8 cellular contexts compared by ENCODE assay signal in the genomic region with DNA sequence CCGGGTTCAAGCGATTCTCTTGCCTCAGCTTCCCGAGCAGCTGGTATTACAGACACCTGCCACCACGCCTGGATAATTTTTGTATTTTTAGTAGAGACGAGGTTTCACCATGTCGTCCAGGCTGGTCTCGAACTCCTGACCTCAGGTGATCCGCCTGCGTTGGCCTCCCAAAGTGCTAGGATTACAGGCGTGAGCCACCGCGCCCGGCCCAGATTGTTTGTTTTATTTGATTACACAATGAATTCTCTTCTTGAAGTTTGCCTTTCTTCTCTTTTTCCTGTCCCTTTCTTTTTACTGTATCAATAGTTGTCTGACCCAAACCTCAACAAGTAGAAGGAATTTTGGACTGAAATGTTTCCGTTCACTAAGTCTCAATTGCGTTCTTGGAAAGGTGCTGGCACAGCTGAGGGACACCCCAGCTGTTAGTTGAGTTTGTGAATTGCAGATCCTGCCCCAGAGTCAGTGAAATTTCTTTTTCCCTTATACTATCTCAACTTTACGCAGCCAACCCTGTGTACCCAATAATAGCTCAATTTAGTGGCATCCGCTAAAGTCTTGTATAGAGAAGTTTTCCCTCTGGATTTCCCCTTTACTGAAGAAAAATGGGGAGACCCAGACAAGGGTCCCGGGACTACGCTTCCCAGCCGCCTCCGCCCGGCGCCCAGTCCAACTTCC. TPM values are rescaled to one million over a fixed set of nuclear protein-coding genes. Genes with fewer than 3 reads are reported as not detected.
DNase-seq lines count a peak whose midpoint lies in the region; ATAC-seq and TF ChIP-seq lines count a peak whose summit lies in the region.

No MANE protein-coding gene starts in this region.

- no peak overlapping the region for H4K91ac ChIP-seq in IMR-90 (ENCODE audit: insufficient read depth, low read depth, low read length)

- H3K18ac ChIP-seq in IMR-90 (ENCODE audit: low read depth, low read length) = no peak overlapping the region

- no peak overlapping the region for H3K27ac ChIP-seq in BLaER1
- H3K27ac ChIP-seq in IMR-90 (ENCODE audit: insufficient read depth, low read length) = no peak overlapping the region
- no peak overlapping the region for H3K27ac ChIP-seq in mammary epithelial cell (ENCODE audit: insufficient read depth, low read depth, low read length)

- no peaks in the 10 kb centered on the region for H3K9me3 Mint-ChIP-seq in natural killer cell treated with Interleukin-12 subunit alpha and Interleukin-12 subunit beta and Interleukin-15 and Interleukin-18, amount 100 ng/mL, for 72 hours

- TF ChIP-seq POLR2A in IMR-90 (IDR thresholded peaks at IDR 0.05; ENCODE audit: low read depth, low read length) = no peak

- no peak overlapping the region for H2BK15ac ChIP-seq in IMR-90 (ENCODE audit: low read depth, low read length)

- 19% methylated on average over 6 of the region's 23 CpGs; no CpG with 5 or more reads in 1 of the 2 experiments for WGBS in IMR-90 (ENCODE audit: extremely low coverage in 2 of 2, insufficient read length in 1 of 2), 2 experiments
- 57% methylated on average over 22 of the region's 23 CpGs for WGBS in mammary epithelial cell (ENCODE audit: low coverage, missing lambda C conversion rate)

- TF ChIP-seq RAD21 in IMR-90 (IDR thresholded peaks at IDR 0.05; ENCODE audit: low read length) = no peak

- peak overlapping the region; percentile 82 for H2AFZ ChIP-seq in IMR-90 (replicated peaks; ENCODE audit: low read length, poor library complexity)
- peak overlapping the region; percentile 90 for H2AFZ ChIP-seq in mammary epithelial cell (ENCODE audit: low read depth, low read length)

- H3K27me3 ChIP-seq in BLaER1 = no peaks in the 10 kb centered on the region
- H3K27me3 ChIP-seq in IMR-90 (ENCODE audit: control insufficient read depth, insufficient read depth, low read length) = peaks cover under 1% of the 10 kb centered on the region; the same call in 1 of the 2 replicates
- H3K27me3 ChIP-seq in mammary epithelial cell (ENCODE audit: insufficient read depth, low read length) = no peaks in the 10 kb centered on the region

- H2BK20ac ChIP-seq in IMR-90 (ENCODE audit: low read depth, low read length) = no peak overlapping the region

- peak overlapping the region; percentile 72 for H3K4me3 Mint-ChIP-seq in natural killer cell treated with Interleukin-12 subunit alpha and Interleukin-12 subunit beta and Interleukin-15 and Interleukin-18, amount 100 ng/mL, for 72 hours

- POLR2A ChIA-PET in IMR-90 (lab: Charles Lee; ENCODE audit: unreplicated experiment) = no interaction called here

- peaks cover 27% of the 10 kb centered on the region for H3K4me1 ChIP-seq in BLaER1
- H3K4me1 ChIP-seq in IMR-90 (ENCODE audit: control insufficient read depth, insufficient read depth, low read length) = peaks cover 2% of the 10 kb centered on the region; the same call in 1 of the 2 replicates
- peaks cover 19% of the 10 kb centered on the region for H3K4me1 ChIP-seq in mammary epithelial cell (ENCODE audit: insufficient read depth, low read length)

- H2AK5ac ChIP-seq in IMR-90 (ENCODE audit: low read depth, low read length) = no peak overlapping the region

- peaks cover 11 to 26% of the 10 kb centered on the region in 2 donors for H3K4me1 Mint-ChIP-seq in natural killer cell treated with Interleukin-12 subunit alpha and Interleukin-12 subunit beta and Interleukin-15 and Interleukin-18, amount 100 ng/mL, for 72 hours (ENCODE audit: low read depth in 2 of 2)

- no peak for ATAC-seq in IMR-90 (ENCODE audit: low read depth)
- no peak for ATAC-seq in natural killer cell treated with Interleukin-12 subunit alpha and Interleukin-12 subunit beta and Interleukin-15 and Interleukin-18, amount 100 ng/mL, for 72 hours
- no peak for ATAC-seq in HG03025 (IDR thresholded peaks at IDR 0.05; ENCODE audit: low FRiP score, unreplicated experiment)

- H3K9me1 ChIP-seq in IMR-90 (ENCODE audit: insufficient read depth, low read length) = no peaks in the 10 kb centered on the region

- H3K14ac ChIP-seq in IMR-90 (replicated peaks; ENCODE audit: low read depth, low read length) = 0 out of 2 replicates have a peak overlapping the region, but pooled peaks have one; percentile 37

- in situ Hi-C loops in IMR-90 (cut with MboI; ENCODE audit: low sequenced_read_pairs) = no loop called here
- in situ Hi-C loops in mammary epithelial cell (cut with MboI; ENCODE audit: low sequenced_read_pairs in 2 of 2) = no loop called here

- H3K9ac ChIP-seq in BLaER1 (no peak overlapping the region), IMR-90 (ENCODE audit: low read depth, low read length) (no peak overlapping the region), mammary epithelial cell (ENCODE audit: insufficient read depth, low read length) (no peak overlapping the region)

- no peak overlapping the region for H2BK5ac ChIP-seq in IMR-90 (ENCODE audit: low read depth, low read length, poor library complexity, severe bottlenecking)

- H3K4ac ChIP-seq in IMR-90 (ENCODE audit: low read depth, low read length) = peak overlapping the region; percentile 52; the same call in 1 of the 2 replicates

- H3K79me1 ChIP-seq in IMR-90 (ENCODE audit: low read depth in 1 of 2, low read length in 2 of 2) = peaks cover 8 to 24% of the 10 kb centered on the region in 2 experiments; a peak in 3 of 4 replicates

- H4K5ac ChIP-seq in IMR-90 (ENCODE audit: low read depth, low read length) = peak overlapping the region; percentile 55

- H3K4me2 ChIP-seq in BLaER1 (peak overlapping the region; percentile 48), IMR-90 (ENCODE audit: low read depth, low read length) (peak overlapping the region; percentile 63; the same call in 1 of the 2 replicates), mammary epithelial cell (ENCODE audit: insufficient read depth, low read depth, low read length) (peak overlapping the region; percentile 41)

- dilution Hi-C loops in IMR-90 (cut with HindIII; ENCODE audit: low sequenced_read_pairs, unreplicated experiment) (no loop called here), mammary epithelial cell (cut with HindIII; ENCODE audit: low sequenced_read_pairs) (no loop called here)

- H3K56ac ChIP-seq in IMR-90 (ENCODE audit: extremely low read depth, insufficient read depth, low read length) = no peak overlapping the region

- intact Hi-C loops in IMR-90 (cut with micrococcal nuclease) = loop anchor here (2.0 kb wide), 1 partner anchor 201 kb away; no protein-coding TSS in a partner anchor
- intact Hi-C loops in mammary epithelial cell (cut with micrococcal nuclease) = no loop called here

- DNase-seq in IMR-90 (no peak), mammary epithelial cell (no peak), NCI-H748 (lab: John Stamatoyannopoulos, UW; ENCODE audit: unreplicated experiment) (no peak), DMS53 treated with DMSO at 0.1 percent for 48 hours (lab: John Stamatoyannopoulos, UW; ENCODE audit: unreplicated experiment) (no peak), GM10266 (ENCODE audit: extremely low spot score) (no peak)
- DNase-seq in natural killer cell treated with Interleukin-12 subunit alpha and Interleukin-12 subunit beta and Interleukin-15 and Interleukin-18, amount 100 ng/mL, for 72 hours (ENCODE audit: low spot score) = no peak

- no TSS peak for BruUV-seq in IMR-90 (replicated peaks; lab: Mats Ljungman, UMichigan)
- no TSS peak for BruUV-seq in mammary epithelial cell (replicated peaks; lab: Mats Ljungman, UMichigan)

- H3K9me3 ChIP-seq in BLaER1 = no peaks in the 10 kb centered on the region
- H3K9me3 ChIP-seq in IMR-90 (ENCODE audit: control insufficient read depth, insufficient read depth, low read length) = no peaks in the 10 kb centered on the region
- H3K9me3 ChIP-seq in mammary epithelial cell (replicated peaks; ENCODE audit: insufficient read depth, low read length) = no peaks in the 10 kb centered on the region

- peaks cover 0 to 17% of the 10 kb centered on the region in 2 donors for H3K27me3 Mint-ChIP-seq in natural killer cell treated with Interleukin-12 subunit alpha and Interleukin-12 subunit beta and Interleukin-15 and Interleukin-18, amount 100 ng/mL, for 72 hours

- H4K20me1 ChIP-seq in BLaER1 (peaks cover 12% of the 10 kb centered on the region; the same call in 1 of the 2 replicates), IMR-90 (ENCODE audit: insufficient read depth, low read length) (no peaks in the 10 kb centered on the region), mammary epithelial cell (ENCODE audit: insufficient read depth, low read length) (no peaks in the 10 kb centered on the region)

- CTCF ChIA-PET in IMR-90 (lab: Yijun Ruan, JAX) = no interaction called here
- CTCF ChIA-PET in mammary epithelial cell (lab: Charles Lee; ENCODE audit: low non-redundant PET) = no interaction called here

- H3K36me3 Mint-ChIP-seq in natural killer cell treated with Interleukin-12 subunit alpha and Interleukin-12 subunit beta and Interleukin-15 and Interleukin-18, amount 100 ng/mL, for 72 hours = no peaks in the 10 kb centered on the region

- TF ChIP-seq CTCF in IMR-90 (conservative IDR thresholded peaks at IDR 0.05; ENCODE audit: low read depth, low read length) = no peak
- TF ChIP-seq CTCF in mammary epithelial cell (conservative IDR thresholded peaks at IDR 0.05 in 1 of 2, IDR thresholded peaks at IDR 0.05 in 1 of 2; ENCODE audit: extremely low read depth in 1 of 2, insufficient read depth in 1 of 2, low read depth in 1 of 2, low read length in 2 of 2) = no peak
- TF ChIP-seq CTCF in GM10266 (IDR thresholded peaks at IDR 0.05; ENCODE audit: control insufficient read depth, insufficient read depth, low read depth, missing control alignments) = no peak

- peak overlapping the region; percentile 38 to 93; a peak in 3 of 4 replicates for H4K8ac ChIP-seq in IMR-90 (ENCODE audit: low read depth in 2 of 2, low read length in 2 of 2)

- no peaks in the 10 kb centered on the region for H3K36me3 ChIP-seq in BLaER1
- no peaks in the 10 kb centered on the region for H3K36me3 ChIP-seq in IMR-90 (ENCODE audit: control insufficient read depth, insufficient read depth, low read length)
- no peaks in the 10 kb centered on the region for H3K36me3 ChIP-seq in mammary epithelial cell (ENCODE audit: insufficient read depth, low read length)

- H3K27ac Mint-ChIP-seq in natural killer cell treated with Interleukin-12 subunit alpha and Interleukin-12 subunit beta and Interleukin-15 and Interleukin-18, amount 100 ng/mL, for 72 hours = peak overlapping the region in 1 of 2 donors; percentile 43

- H2AK9ac ChIP-seq in IMR-90 (replicated peaks; ENCODE audit: low read depth, low read length, poor library complexity) = no peak overlapping the region

- no peak overlapping the region for H3K4me3 ChIP-seq in BLaER1
- H3K4me3 ChIP-seq in IMR-90 (ENCODE audit: insufficient read depth, low read depth, low read length) = peak overlapping the region; percentile 26; the same call in 1 of the 2 replicates
- H3K4me3 ChIP-seq in mammary epithelial cell (replicated peaks in 1 of 3; ENCODE audit: insufficient read depth in 1 of 3, low read depth in 2 of 3, low read length in 3 of 3) = peak overlapping the region; percentile 26 to 40 (median 29)

- H2BK120ac ChIP-seq in IMR-90 (ENCODE audit: low read depth, low read length) = 0 out of 2 replicates have a peak overlapping the region, but pooled peaks have one; percentile 20

- 0 out of 2 replicates have a peak overlapping the region, but pooled peaks have one; percentile 80 for H3K23ac ChIP-seq in IMR-90 (ENCODE audit: low read depth, low read length)

- H3K79me2 ChIP-seq in mammary epithelial cell (ENCODE audit: insufficient read depth, low read length) = peaks cover 36% of the 10 kb centered on the region

RNA-seq across cellular contexts. Expression of gene MTM1, which starts 0.6 kb away (rescaled TPM):
- total RNA-seq in IMR-90 (2012; rRNA removed) = 5.6 and 8.3 TPM in 2 replicates
- 2.1 and 3.8 TPM in 2 replicates for polyA plus RNA-seq in IMR-90 (2012; rRNA removed)
- 0.41 and 0.90 TPM in 2 replicates for polyA plus RNA-seq in IMR-90 (2012; cell fraction: cytosol; rRNA removed)
- polyA plus RNA-seq in IMR-90 (2012; cell fraction: nucleus; rRNA removed; ENCODE audit: low replicate concordance) = 0.52 and 3.9 TPM in 2 replicates
- total RNA-seq in mammary epithelial cell = 10 to 100 TPM; 16.3 to 18.5 TPM
- polyA plus RNA-seq in mammary epithelial cell = 4.4 TPM
- 19.5 TPM for polyA minus RNA-seq in mammary epithelial cell
- total RNA-seq in natural killer cell treated with Interleukin-12 subunit alpha and Interleukin-12 subunit beta and Interleukin-15 and Interleukin-18, amount 100 ng/mL, for 72 hours = 10 to 100 TPM in 1 of 2 donors, 1 to 10 TPM in 1; 9.1 to 10.8 TPM
